ENCODE assay signal across 8 cellular contexts in the genomic region with DNA sequence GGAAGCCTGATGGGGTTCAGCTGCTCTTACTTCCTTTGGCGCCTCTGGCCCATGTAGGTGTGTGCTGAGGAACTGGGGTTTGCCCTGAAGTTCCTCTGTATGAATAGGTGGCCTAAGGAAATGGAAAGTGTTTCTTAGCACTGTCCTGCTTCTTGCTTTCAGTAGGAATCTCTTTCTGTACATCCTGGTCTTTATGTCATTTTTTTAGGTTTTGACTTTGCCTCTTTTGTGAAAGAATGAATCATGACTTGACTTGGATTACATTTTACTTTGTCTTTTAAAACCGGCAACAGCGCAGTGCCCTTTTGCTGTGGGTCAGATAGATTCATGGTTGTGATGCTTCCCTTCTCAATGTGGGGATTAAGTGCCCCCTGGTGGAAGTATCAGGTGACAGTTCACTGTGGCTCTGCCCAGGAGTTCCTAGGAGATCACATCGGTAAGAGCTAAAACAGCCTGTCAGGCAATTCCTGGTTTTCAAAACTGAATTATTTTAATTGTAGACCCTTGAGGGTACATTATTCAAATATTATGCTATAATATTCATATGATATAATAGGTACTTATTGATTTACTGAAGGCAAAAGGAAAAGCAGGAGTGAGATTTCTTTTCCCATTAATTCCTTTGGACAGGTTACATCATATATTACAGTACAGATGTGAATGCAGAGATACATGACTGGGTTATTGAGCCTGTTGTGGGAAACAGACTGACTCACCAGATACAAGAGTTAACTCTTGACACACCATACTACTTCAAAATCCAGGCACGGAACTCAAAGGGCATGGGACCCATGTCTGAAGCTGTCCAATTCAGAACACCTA.
A peak's percentile ranks its signal among the peaks of the same experiment; 100 is the strongest.
DNase-seq lines count a peak whose midpoint lies in the region; ATAC-seq and TF ChIP-seq lines count a peak whose summit lies in the region.

No MANE protein-coding gene starts in this region.

- peaks cover 0 to 4% (median 0%) of the 10 kb centered on the region in 4 donors for H3K4me1 ChIP-seq in tibial nerve

- WGBS in tibial nerve, 2 donors = 33 to 35% methylated on average over 5 of the region's 5 CpGs

- H3K27ac Mint-ChIP-seq in nephron progenitor cell = no peak overlapping the region

- peaks cover 15% of the 10 kb centered on the region for H3K36me3 Mint-ChIP-seq in nephron progenitor cell (ENCODE audit: low read depth)

- H3K4me3 ChIP-seq in fibroblast of mammary gland (ENCODE audit: control insufficient read depth, low read depth, low read length) = no peak overlapping the region
- H3K4me3 ChIP-seq in tibial nerve = no peak overlapping the region

- H3K27ac ChIP-seq in tibial nerve = no peak overlapping the region

- peaks cover 5% of the 10 kb centered on the region for H3K4me1 Mint-ChIP-seq in nephron progenitor cell

- in situ Hi-C loops in Caki2 (cut with HindIII; ENCODE audit: low pct_unique_long_range_greater_than_20kb, low sequenced_read_pairs) = no loop called here

- no peak for TF ChIP-seq EP300 in tibial nerve (IDR thresholded peaks at IDR 0.05)

- peak; percentile 69 for ATAC-seq in HG03060 (IDR thresholded peaks at IDR 0.05; ENCODE audit: low read depth, unreplicated experiment)

- H3K9me3 Mint-ChIP-seq in nephron progenitor cell = no peaks in the 10 kb centered on the region

- peak; percentile 47 for DNase-seq in Caki2 (ENCODE audit: low read depth)
- DNase-seq in NCI-H748 treated with DMSO at 0.1 percent for 48 hours (lab: John Stamatoyannopoulos, UW) = peak; percentile 5
- DNase-seq in activated T-cell treated with anti-CD3 and anti-CD28 coated beads for 4 hours = peak; percentile 18
- DNase-seq in fibroblast of mammary gland (ENCODE audit: low read depth) = peak; percentile 72
- DNase-seq in nephron progenitor cell = peak; percentile 55
- peak; percentile 21 to 71 for DNase-seq in tibial nerve (ENCODE audit: low spot score in 2 of 2)
- no peak for DNase-seq in T1000 (lab: John Stamatoyannopoulos, UW)

- no peaks in the 10 kb centered on the region for H3K9me3 ChIP-seq in tibial nerve

- no peaks in the 10 kb centered on the region for H3K27me3 Mint-ChIP-seq in nephron progenitor cell (ENCODE audit: low read depth, poor library complexity)

- no peak for TF ChIP-seq POLR2A in tibial nerve (IDR thresholded peaks at IDR 0.05)

- H3K27me3 ChIP-seq in tibial nerve = no peaks in the 10 kb centered on the region

- TF ChIP-seq CTCF in fibroblast of mammary gland (conservative IDR thresholded peaks at IDR 0.05; ENCODE audit: control insufficient read depth, insufficient read depth, low read depth, low read length) = peak; percentile 80
- TF ChIP-seq CTCF in nephron progenitor cell (IDR thresholded peaks at IDR 0.05) = peak; percentile 79
- peak; percentile 55 to 77 (median 64) for TF ChIP-seq CTCF in tibial nerve (IDR thresholded peaks at IDR 0.05)

- H3K36me3 ChIP-seq in tibial nerve = peaks cover 0 to 15% (median 0%) of the 10 kb centered on the region in 3 donors

- no peak overlapping the region for H3K4me3 Mint-ChIP-seq in nephron progenitor cell
